In genomic region chr9:135476981-135477380, GRCh38 we compare ENCODE assay signal across 23 cellular contexts. TPM values are rescaled to one million over a fixed set of nuclear protein-coding genes. Genes with fewer than 3 reads are reported as not detected.
A peak's percentile ranks its signal among the peaks of the same experiment; 100 is the strongest.
DNase-seq lines count a peak whose midpoint lies in the region; ATAC-seq and TF ChIP-seq lines count a peak whose summit lies in the region.
"Had no signal": no experiment of that assay in that cellular context is flagged by ENCODE, and none has a peak within 500 bp of the region (broad histone marks: within the 10 kb centered on the region; RNA-seq: fewer than 3 reads in every experiment).

No MANE protein-coding gene starts in this region.

- TF ChIP-seq CTCF in mammary epithelial cell (conservative IDR thresholded peaks at IDR 0.05 in 1 of 2, IDR thresholded peaks at IDR 0.05 in 1 of 2; ENCODE audit: extremely low read depth in 1 of 2, insufficient read depth in 1 of 2, low read depth in 1 of 2, low read length in 2 of 2) = no peak
- TF ChIP-seq CTCF in lung (IDR thresholded peaks at IDR 0.05; ENCODE audit: control extremely low read depth, extremely low read depth) = no peak
- no peak for TF ChIP-seq CTCF in CD14-positive monocyte (IDR thresholded peaks at IDR 0.05)
- TF ChIP-seq CTCF in left ventricle myocardium inferior (IDR thresholded peaks at IDR 0.05; ENCODE audit: borderline replicate concordance) = no peak

- dilution Hi-C loops in mammary epithelial cell (cut with HindIII; ENCODE audit: low sequenced_read_pairs) = no loop called here

- intact Hi-C loops in mammary epithelial cell (cut with micrococcal nuclease) (no loop called here), CD14-positive monocyte (cut with micrococcal nuclease) (no loop called here), left ventricle myocardium inferior (cut with micrococcal nuclease) (no loop called here)

- peak; percentile 23 for ATAC-seq in lung (ENCODE audit: insufficient read depth, low FRiP score)
- ATAC-seq: GM23338 had no signal

- no peaks in the 10 kb centered on the region for H3K36me3 ChIP-seq in mammary epithelial cell (ENCODE audit: insufficient read depth, low read length)
- no peaks in the 10 kb centered on the region for H3K36me3 ChIP-seq in lung (ENCODE audit: control insufficient read depth in 2 of 2, insufficient read depth in 2 of 2, low read length in 2 of 2)
- no peaks in the 10 kb centered on the region for H3K36me3 ChIP-seq in left ventricle myocardium inferior
- H3K36me3 ChIP-seq: Peyer's patch, spleen had no signal

- no peak overlapping the region for H3K4me3 ChIP-seq in mammary epithelial cell (replicated peaks in 1 of 3; ENCODE audit: insufficient read depth in 1 of 3, low read depth in 2 of 3, low read length in 3 of 3)
- H3K4me3 ChIP-seq in lung = no peak overlapping the region
- H3K4me3 ChIP-seq in left ventricle myocardium inferior = no peak overlapping the region
- H3K4me3 ChIP-seq: GM23338, Peyer's patch, spleen, testis had no signal

- H3K4me1 ChIP-seq in mammary epithelial cell (ENCODE audit: insufficient read depth, low read length) (peaks cover 24% of the 10 kb centered on the region), lung (ENCODE audit: control insufficient read depth in 2 of 2, insufficient read depth in 2 of 2, low read length in 2 of 2) (peaks cover 0 to 10% of the 10 kb centered on the region in 2 donors), left ventricle myocardium inferior (peaks cover 30% of the 10 kb centered on the region)

- H3K27ac Mint-ChIP-seq in CD14-positive monocyte = no peak overlapping the region
- H3K27ac Mint-ChIP-seq: activated CD4-positive, alpha-beta T cell treated with anti-CD3 and anti-CD28 coated beads, Interleukin-2, amount 10 ng/mL, durations not matched to agents 7 days and 5 days; GM23338; progenitor cell of endocrine pancreas had no signal

- H3K27me3 Mint-ChIP-seq in CD14-positive monocyte (ENCODE audit: low read depth in 3 of 3) = peaks cover 20 to 37% (median 21%) of the 10 kb centered on the region in 3 donors
- H3K27me3 Mint-ChIP-seq: progenitor cell of endocrine pancreas had no signal

- no peak overlapping the region for H3K9ac ChIP-seq in mammary epithelial cell (ENCODE audit: insufficient read depth, low read length)

- H3K4me3 Mint-ChIP-seq in CD14-positive monocyte = peak overlapping the region in 1 of 2 donors; percentile 26
- H3K4me3 Mint-ChIP-seq: activated CD4-positive, alpha-beta T cell treated with anti-CD3 and anti-CD28 coated beads, Interleukin-2, amount 10 ng/mL, durations not matched to agents 7 days and 5 days had no signal

- WGBS in mammary epithelial cell (ENCODE audit: low coverage, missing lambda C conversion rate) = 17% methylated on average over 2 of the region's 2 CpGs
- 60 to 81% methylated on average over 2 of the region's 2 CpGs for WGBS in lung, 2 donors

- H3K9me3 ChIP-seq in mammary epithelial cell (replicated peaks; ENCODE audit: insufficient read depth, low read length) (no peaks in the 10 kb centered on the region), lung (ENCODE audit: control insufficient read depth in 2 of 2, insufficient read depth in 1 of 2, low read length in 1 of 2) (no peaks in the 10 kb centered on the region), left ventricle myocardium inferior (replicated peaks) (no peaks in the 10 kb centered on the region)
- H3K9me3 ChIP-seq: Peyer's patch, spleen, testis had no signal

- H3K79me2 ChIP-seq in mammary epithelial cell (ENCODE audit: insufficient read depth, low read length) = peaks cover 16% of the 10 kb centered on the region

- H3K27ac ChIP-seq in mammary epithelial cell (ENCODE audit: insufficient read depth, low read depth, low read length) (no peak overlapping the region), lung (ENCODE audit: low read depth in 1 of 2, low read length in 1 of 2) (peak overlapping the region in 1 of 2 donors; percentile 37), left ventricle myocardium inferior (replicated peaks) (no peak overlapping the region), caudate nucleus (ENCODE audit: low read depth, low read length) (no peak overlapping the region)
- H3K27ac ChIP-seq: HL-60, Peyer's patch, spleen, testis had no signal

- no peaks in the 10 kb centered on the region for H4K20me1 ChIP-seq in mammary epithelial cell (ENCODE audit: insufficient read depth, low read length)

- no peaks in the 10 kb centered on the region for H3K9me3 Mint-ChIP-seq in CD14-positive monocyte
- H3K9me3 Mint-ChIP-seq: activated CD4-positive, alpha-beta T cell treated with anti-CD3 and anti-CD28 coated beads, Interleukin-2, amount 10 ng/mL, durations not matched to agents 7 days and 5 days; GM23338; naive B cell had no signal

- H2AFZ ChIP-seq in mammary epithelial cell (ENCODE audit: low read depth, low read length) = no peak overlapping the region
- H2AFZ ChIP-seq: GM23338 had no signal

- DNase-seq in A172 (ENCODE audit: low spot score) (peak; percentile 77), HCEC 1CT (peak; percentile 15), mammary epithelial cell (peak; percentile 60), lung (ENCODE audit: low spot score) (peak; percentile 52), CD14-positive monocyte (ENCODE audit: low spot score) (no peak), left ventricle myocardium inferior (no peak), caudate nucleus (lab: John Stamatoyannopoulos, UW) (no peak)
- no peak for DNase-seq in NK-92 treated with Interleukin-12 subunit alpha and Interleukin-12 subunit beta, amount 100 ng/mL, for 24 hours (lab: John Stamatoyannopoulos, UW)
- DNase-seq: activated CD4-positive, alpha-beta T cell treated with anti-CD3 and anti-CD28 coated beads, Interleukin-2, amount 10 ng/mL, durations not matched to agents 7 days and 5 days; activated CD8-positive, alpha-beta memory T cell treated with anti-CD3 and anti-CD28 coated beads, Interleukin-2, amount 50 U/mL, for 48 hours; activated gamma-delta T cell treated with Interleukin-2 at 50 U/mL for 16 hours; CD4-positive, CD25-positive, alpha-beta regulatory T cell; DMS53; naive B cell; NCI-H187; NCI-H2227 treated with DMSO at 0.1 percent for 48 hours; Peyer's patch; spleen; testis had no signal

- H3K4me2 ChIP-seq in mammary epithelial cell (ENCODE audit: insufficient read depth, low read depth, low read length) = no peak overlapping the region
- H3K4me2 ChIP-seq: GM23338 had no signal

- no peaks in the 10 kb centered on the region for H3K27me3 ChIP-seq in mammary epithelial cell (ENCODE audit: insufficient read depth, low read length)
- no peaks in the 10 kb centered on the region for H3K27me3 ChIP-seq in lung (ENCODE audit: control insufficient read depth, insufficient read depth)
- H3K27me3 ChIP-seq in left ventricle myocardium inferior (ENCODE audit: low read depth) = peaks cover 15% of the 10 kb centered on the region
- H3K27me3 ChIP-seq: Peyer's patch, testis had no signal

- BruUV-seq in mammary epithelial cell (replicated peaks; lab: Mats Ljungman, UMichigan) = no TSS peak

- peaks cover 12% of the 10 kb centered on the region for H3K4me1 Mint-ChIP-seq in CD14-positive monocyte

- CTCF ChIA-PET in mammary epithelial cell (lab: Charles Lee; ENCODE audit: low non-redundant PET) = no interaction called here

- in situ Hi-C loops in mammary epithelial cell (cut with MboI; ENCODE audit: low sequenced_read_pairs in 2 of 2) = no loop called here

- no peaks in the 10 kb centered on the region for H3K36me3 Mint-ChIP-seq in CD14-positive monocyte
- H3K36me3 Mint-ChIP-seq: CD4-positive, CD25-positive, alpha-beta regulatory T cell; naive B cell had no signal

RNA-seq across cellular contexts. Expression of gene PPP1R26, which starts 2.6 kb away (rescaled TPM):
- 30.9 and 32.7 TPM in 2 replicates for total RNA-seq in A172 (2014; rRNA removed; shearing (Covaris generic))
- total RNA-seq in mammary epithelial cell (10 to 100 TPM; 13.2 to 17.2 TPM), lung (10 to 100 TPM; 22.9 to 29.6 TPM), left ventricle myocardium inferior (20.9 TPM)
- polyA plus RNA-seq in mammary epithelial cell (4.8 TPM), lung (10 to 100 TPM in 1 of 2 donors, 1 to 10 TPM in 1; 9.3 to 13.6 TPM), CD14-positive monocyte (under 1 TPM; 0.56 to 0.60 TPM)
- polyA minus RNA-seq in mammary epithelial cell = 12.7 TPM

RNA-seq across cellular contexts. Expression of gene MRPS2, which starts 23.5 kb away (rescaled TPM):
- total RNA-seq in A172 (2014; rRNA removed; shearing (Covaris generic)) = 52.5 and 54.2 TPM in 2 replicates
- total RNA-seq in mammary epithelial cell (10 to 100 TPM; 21.5 to 46.2 TPM), lung (10 to 100 TPM; 18.2 to 30.5 TPM), left ventricle myocardium inferior (42.6 TPM)
- polyA plus RNA-seq in mammary epithelial cell (193 TPM), lung (10 to 100 TPM; 33.0 to 42.0 TPM), CD14-positive monocyte (10 to 100 TPM; 27.9 to 30.2 TPM)
- polyA minus RNA-seq in mammary epithelial cell = 125 TPM

RNA-seq across cellular contexts. Expression of gene LCN1, which starts 44.3 kb away (rescaled TPM):
- total RNA-seq in A172 (2014; rRNA removed; shearing (Covaris generic)) = 0.47 TPM in 1 of 2 replicates, not detected in the other
- total RNA-seq in mammary epithelial cell (not detected), lung (not detected), left ventricle myocardium inferior (not detected)
- polyA plus RNA-seq in mammary epithelial cell (not detected), lung (not detected), CD14-positive monocyte (not detected)
- polyA minus RNA-seq in mammary epithelial cell = not detected
- total RNA-seq: activated CD4-positive, alpha-beta T cell treated with anti-CD3 and anti-CD28 coated beads, Interleukin-2, amount 10 ng/mL, durations not matched to agents 7 days and 5 days; CD4-positive, CD25-positive, alpha-beta regulatory T cell; GM23338; liver; Peyer's patch; progenitor cell of endocrine pancreas; spleen; testis had no signal
- polyA plus RNA-seq: CD4-positive, CD25-positive, alpha-beta regulatory T cell; liver had no signal

Comparison
In these comparisons a context has a peak if more than half of its experiments do, and no peak if none do; other contexts are left out.
1. DNase-seq: peak in A172 (single experiment), HCEC 1CT (single experiment), mammary epithelial cell (single experiment) and lung (single experiment); none in NK-92 treated with Interleukin-12 subunit alpha and Interleukin-12 subunit beta, amount 100 ng/mL, for 24 hours (single experiment), CD14-positive monocyte (single experiment), left ventricle myocardium inferior (single experiment) and caudate nucleus (0 of 61).